Comparison of ENCODE assay signal across 1 cellular context in the genomic region with DNA sequence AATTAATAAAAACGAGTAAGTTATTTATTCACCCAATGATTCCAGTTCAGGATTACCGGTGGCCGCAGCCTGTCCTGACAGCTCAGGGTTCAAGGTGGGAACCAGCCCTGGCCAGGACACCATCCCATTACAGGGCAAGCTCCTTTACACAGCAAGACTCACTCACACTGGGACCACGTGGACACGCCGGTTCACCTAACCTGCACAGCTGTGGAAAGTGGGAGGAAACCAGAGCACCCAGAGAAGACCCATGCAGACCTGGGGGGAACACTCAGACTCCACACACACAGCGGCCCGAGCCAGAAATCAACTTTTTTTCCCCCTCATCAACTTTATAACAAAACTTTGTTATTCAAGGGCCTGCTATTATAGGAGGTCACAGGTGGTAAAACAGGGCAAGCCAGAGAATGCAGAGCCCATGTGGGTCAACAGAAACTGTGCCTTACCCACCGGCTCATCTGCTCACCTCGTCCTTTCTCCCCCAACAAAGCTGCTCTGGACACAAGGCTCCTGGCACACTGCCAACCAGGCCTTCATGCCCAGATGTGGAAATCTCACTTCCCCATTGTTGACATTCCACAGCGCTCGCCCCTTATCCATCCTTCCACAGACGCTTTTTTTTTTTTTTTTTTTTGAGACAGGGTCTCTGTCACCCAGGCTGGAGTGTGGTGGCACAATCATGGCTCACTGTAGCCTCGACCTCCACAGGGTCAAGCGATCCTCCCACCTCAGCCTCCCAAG.
A peak's percentile ranks its signal among the peaks of the same experiment; 100 is the strongest.
TF ChIP-seq lines count a peak whose summit lies in the region.

No MANE protein-coding gene starts in this region.

TF ChIP-seq in GM12878, 131 proteins besides CTCF, POLR2A, EP300 and RAD21:
- TF ChIP-seq ETV6 (conservative IDR thresholded peaks at IDR 0.05 in 1 of 2, IDR thresholded peaks at IDR 0.05 in 1 of 2; ENCODE audit: borderline replicate concordance in 1 of 2, low read depth in 1 of 2): no peak
- TF ChIP-seq, protein P1, sequence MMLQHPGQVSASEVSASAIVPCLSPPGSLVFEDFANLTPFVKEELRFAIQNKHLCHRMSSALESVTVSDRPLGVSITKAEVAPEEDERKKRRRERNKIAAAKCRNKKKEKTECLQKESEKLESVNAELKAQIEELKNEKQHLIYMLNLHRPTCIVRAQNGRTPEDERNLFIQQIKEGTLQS (IDR thresholded peaks at IDR 0.05; ENCODE audit: borderline replicate concordance, extremely low read depth, low read depth, low read length): no peak
- TF ChIP-seq SPI1 (IDR thresholded peaks at IDR 0.05; ENCODE audit: borderline replicate concordance, insufficient read depth, low read depth, low read length): peak; percentile 21; the same call in 1 of the 2 replicates
